26 cellular contexts compared by ENCODE assay signal in genomic region chr1:211781260-211781659, GRCh38. TPM values are rescaled to one million over a fixed set of nuclear protein-coding genes. Genes with fewer than 3 reads are reported as not detected.
DNase-seq lines count a peak whose midpoint lies in the region; ATAC-seq lines count a peak whose summit lies in the region.
"Had no signal": no experiment of that assay in that cellular context is flagged by ENCODE, and none has a peak within 500 bp of the region (broad histone marks: within the 10 kb centered on the region; RNA-seq: fewer than 3 reads in every experiment).

No MANE protein-coding gene starts in this region.

- peaks cover 6% of the 10 kb centered on the region for H3K4me1 Mint-ChIP-seq in stimulated activated naive CD8-positive, alpha-beta T cell treated with anti-CD3 and anti-CD28 coated beads, Interleukin-15, amount 100 ng/mL, for 72 hours

- peak; percentile 46 for ATAC-seq in GM18858 (IDR thresholded peaks at IDR 0.05; ENCODE audit: unreplicated experiment)
- ATAC-seq in left lobe of liver, result peak; percentile 87
- no peak for ATAC-seq in stimulated activated naive CD8-positive, alpha-beta T cell treated with anti-CD3 and anti-CD28 coated beads, Interleukin-15, amount 100 ng/mL, for 72 hours
- ATAC-seq: effector memory CD8-positive, alpha-beta T cell; heart left ventricle; lower lobe of right lung; WTC11 had no signal

- no peak overlapping the region for H3K4me3 Mint-ChIP-seq in stimulated activated naive CD8-positive, alpha-beta T cell treated with anti-CD3 and anti-CD28 coated beads, Interleukin-15, amount 100 ng/mL, for 72 hours
- H3K4me3 Mint-ChIP-seq: activated CD4-positive, alpha-beta memory T cell treated with anti-CD3 and anti-CD28 coated beads for 36 hours; effector memory CD8-positive, alpha-beta T cell; WTC11 had no signal

- no peaks in the 10 kb centered on the region for H3K27me3 Mint-ChIP-seq in stimulated activated naive CD8-positive, alpha-beta T cell treated with anti-CD3 and anti-CD28 coated beads, Interleukin-15, amount 100 ng/mL, for 72 hours
- H3K27me3 Mint-ChIP-seq: activated CD4-positive, alpha-beta memory T cell treated with anti-CD3 and anti-CD28 coated beads for 36 hours; effector memory CD8-positive, alpha-beta T cell had no signal

- H3K9ac ChIP-seq in SK-N-MC (ENCODE audit: insufficient read length), result no peak overlapping the region

- H3K9me3 ChIP-seq in SK-N-MC (ENCODE audit: low read depth, low read length), result no peaks in the 10 kb centered on the region
- H3K9me3 ChIP-seq: ascending aorta, heart left ventricle, lower lobe of right lung, SJCRH30, stomach, uterus had no signal

- no peaks in the 10 kb centered on the region for H3K9me3 Mint-ChIP-seq in stimulated activated naive CD8-positive, alpha-beta T cell treated with anti-CD3 and anti-CD28 coated beads, Interleukin-15, amount 100 ng/mL, for 72 hours
- H3K9me3 Mint-ChIP-seq: activated CD4-positive, alpha-beta memory T cell treated with anti-CD3 and anti-CD28 coated beads for 36 hours; effector memory CD8-positive, alpha-beta T cell; WTC11 had no signal

- H3K27ac Mint-ChIP-seq in stimulated activated naive CD8-positive, alpha-beta T cell treated with anti-CD3 and anti-CD28 coated beads, Interleukin-15, amount 100 ng/mL, for 72 hours, result no peak overlapping the region
- H3K27ac Mint-ChIP-seq: activated CD4-positive, alpha-beta memory T cell treated with anti-CD3 and anti-CD28 coated beads for 36 hours; effector memory CD8-positive, alpha-beta T cell; WTC11 had no signal

- DNase-seq in AG20443 (ENCODE audit: low spot score) (peak; percentile 8), SK-N-MC (ENCODE audit: low read depth, low spot score) (no peak), left lobe of liver (ENCODE audit: low spot score) (no peak), OCI-M2 (lab: John Stamatoyannopoulos, UW; ENCODE audit: unreplicated experiment) (no peak), NCI-H2196 treated with DMSO at 0.1 percent for 48 hours (lab: John Stamatoyannopoulos, UW; ENCODE audit: unreplicated experiment) (no peak), mucosa of gallbladder (ENCODE audit: low spot score) (no peak)
- DNase-seq in stimulated activated naive CD8-positive, alpha-beta T cell treated with anti-CD3 and anti-CD28 coated beads, Interleukin-15, amount 100 ng/mL, for 72 hours, result no peak
- DNase-seq: activated CD4-positive, alpha-beta memory T cell treated with anti-CD3 and anti-CD28 coated beads for 36 hours; activated naive CD4-positive, alpha-beta T cell treated with Interleukin-2 at 50 U/mL for 16 hours; C1 segment of cervical spinal cord; DMS 273 treated with DMSO at 0.1 percent for 48 hours; effector memory CD8-positive, alpha-beta T cell; GF-D8; heart left ventricle; Karpas-422; lower lobe of right lung; NCI-H1092 treated with DMSO at 0.1 percent for 48 hours; NCI-H69; PC-9; SJCRH30; stimulated activated CD4-positive, alpha-beta T cell treated with anti-CD3 and anti-CD28 coated beads, Interleukin-1b, Interleukin-23, amount 100 ng/mL, for 48 hours; stomach; uterus had no signal

- peaks cover 7% of the 10 kb centered on the region; the same call in 1 of the 2 replicates for H3K36me3 ChIP-seq in SK-N-MC (ENCODE audit: insufficient read depth, low read length)
- H3K36me3 ChIP-seq: uterus had no signal

- no peak overlapping the region for H3K4me3 ChIP-seq in SK-N-MC
- H3K4me3 ChIP-seq: lower lobe of right lung, PC-9, SJCRH30, stomach, uterus had no signal

- 0 out of 2 replicates have a peak overlapping the region, but pooled peaks have one; percentile 17 for H3K27ac ChIP-seq in SK-N-MC
- H3K27ac ChIP-seq: ascending aorta, lower lobe of right lung, PC-9, SJCRH30, uterus had no signal

RNA-seq across cellular contexts. Expression of gene LPGAT1, which starts 49.3 kb away (rescaled TPM):
- total RNA-seq in left lobe of liver (35.0 TPM), mucosa of gallbladder (51.4 TPM)
